In genomic region chr10:11515596-11516418, GRCh38 we compare ENCODE assay signal across 8 cellular contexts.
A peak's percentile ranks its signal among the peaks of the same experiment; 100 is the strongest.
DNase-seq lines count a peak whose midpoint lies in the region; ATAC-seq, FAIRE-seq and TF ChIP-seq lines count a peak whose summit lies in the region.

No MANE protein-coding gene starts in this region.

- TF ChIP-seq POLR2A in ovary (IDR thresholded peaks at IDR 0.05), result no peak

- no peak for TF ChIP-seq EP300 in ovary (IDR thresholded peaks at IDR 0.05)

- no peaks in the 10 kb centered on the region for H3K9me3 ChIP-seq in BLaER1 treated with 17β-estradiol and CSF1 and Interleukin-3, amounts not matched to agents 10 nM and 100 nM (replicated peaks in 1 of 11)
- H3K9me3 ChIP-seq in ovary, result no peaks in the 10 kb centered on the region

- no peaks in the 10 kb centered on the region for H3K27me3 ChIP-seq in BLaER1 treated with 17β-estradiol and CSF1 and Interleukin-3, amounts not matched to agents 10 nM and 100 nM
- H3K27me3 ChIP-seq in ovary, result no peaks in the 10 kb centered on the region

- H3K4me2 ChIP-seq in BLaER1 treated with 17β-estradiol and CSF1 and Interleukin-3, amounts not matched to agents 10 nM and 100 nM, result peak overlapping the region; percentile 5 to 81 (median 43); a peak in 19 of 22 replicates

- peaks cover 0 to 10% (median 0%) of the 10 kb centered on the region in 11 experiments; a peak in 4 of 22 replicates for H4K20me1 ChIP-seq in BLaER1 treated with 17β-estradiol and CSF1 and Interleukin-3, amounts not matched to agents 10 nM and 100 nM

- H3K9ac ChIP-seq in BLaER1 treated with 17β-estradiol and CSF1 and Interleukin-3, amounts not matched to agents 10 nM and 100 nM, result peak overlapping the region in 1 of 11 experiments; percentile 16; a peak in 2 of 22 replicates

- peaks cover 5 to 18% (median 16%) of the 10 kb centered on the region in 10 experiments; a peak in 19 of 20 replicates for H3K4me1 ChIP-seq in BLaER1 treated with 17β-estradiol and CSF1 and Interleukin-3, amounts not matched to agents 10 nM and 100 nM
- peaks cover under 1% of the 10 kb centered on the region for H3K4me1 ChIP-seq in ovary (ENCODE audit: insufficient read depth)

- no peak overlapping the region for H3K4me3 ChIP-seq in BLaER1 treated with 17β-estradiol and CSF1 and Interleukin-3, amounts not matched to agents 10 nM and 100 nM
- H3K4me3 ChIP-seq in fibroblast of villous mesenchyme (ENCODE audit: low read depth, low read length) (no peak overlapping the region), ovary (no peak overlapping the region)

- peak overlapping the region in 8 of 11 experiments; percentile 0 to 57 (median 24); a peak in 9 of 22 replicates for H3K27ac ChIP-seq in BLaER1 treated with 17β-estradiol and CSF1 and Interleukin-3, amounts not matched to agents 10 nM and 100 nM
- no peak overlapping the region for H3K27ac ChIP-seq in ovary

- DNase-seq in GM18507 (ENCODE audit: extremely low spot score, insufficient read length, low read depth) (no peak), NCI-H345 (lab: John Stamatoyannopoulos, UW) (peak; percentile 24), activated T-cell treated with anti-CD3 and anti-CD28 coated beads for 4 hours (peak; percentile 24), fibroblast of villous mesenchyme (ENCODE audit: low read depth) (peak; percentile 74), ovary (peak in 2 of 5 donors; percentile 47 to 59), NCI-H1048 (lab: John Stamatoyannopoulos, UW) (no peak)

- TF ChIP-seq CTCF in fibroblast of villous mesenchyme (IDR thresholded peaks at IDR 0.05; ENCODE audit: insufficient read depth, low read depth, low read length), result peak; percentile 92
- peak; percentile 28 to 86 (median 84) for TF ChIP-seq CTCF in ovary (IDR thresholded peaks at IDR 0.05)

- WGBS in ovary, 3 donors, result 11 to 16% (median 12%) methylated on average over 5 of the region's 5 CpGs

- H3K36me3 ChIP-seq in BLaER1 treated with 17β-estradiol and CSF1 and Interleukin-3, amounts not matched to agents 10 nM and 100 nM, result peaks cover 0 to 25% (median 12%) of the 10 kb centered on the region in 11 experiments; a peak in 15 of 22 replicates
- H3K36me3 ChIP-seq in ovary, result no peaks in the 10 kb centered on the region

- FAIRE-seq in GM18507 (lab: Jason Lieb, UNC), result peak; percentile 99

- intact Hi-C loops in ovary (cut with DNase I), result loop anchor here (5.0 to 10.0 kb wide), 4 partner anchors 206 to 239 kb away; no protein-coding TSS in a partner anchor

- peak; percentile 34 for ATAC-seq in HG02973 (IDR thresholded peaks at IDR 0.05; ENCODE audit: unreplicated experiment)

Comparison
In these comparisons a context has a peak if more than half of its experiments do, and no peak if none do; other contexts are left out.
1. H3K27ac ChIP-seq: peak in BLaER1 treated with 17β-estradiol and CSF1 and Interleukin-3, amounts not matched to agents 10 nM and 100 nM (8 of 11); none in ovary (0 of 2).
2. DNase-seq: peak in NCI-H345 (single experiment), activated T-cell treated with anti-CD3 and anti-CD28 coated beads for 4 hours (single experiment) and fibroblast of villous mesenchyme (single experiment); none in GM18507 (single experiment) and NCI-H1048 (single experiment).